19 cellular contexts compared by ENCODE assay signal in genomic region chr10:126519992-126520391, GRCh38.
A peak's percentile ranks its signal among the peaks of the same experiment; 100 is the strongest.
DNase-seq lines count a peak whose midpoint lies in the region; TF ChIP-seq lines count a peak whose summit lies in the region.
"Had no signal": no experiment of that assay in that cellular context is flagged by ENCODE, and none has a peak within 500 bp of the region (broad histone marks: within the 10 kb centered on the region; RNA-seq: fewer than 3 reads in every experiment).

No MANE protein-coding gene starts in this region.

- H3K9me3 Mint-ChIP-seq in H9: no peaks in the 10 kb centered on the region; a peak in 2 of 5 replicates
- peaks cover 3% of the 10 kb centered on the region for H3K9me3 Mint-ChIP-seq in endodermal cell
- no peaks in the 10 kb centered on the region for H3K9me3 Mint-ChIP-seq in osteocyte (ENCODE audit: unreplicated experiment)

- no peak overlapping the region for H2BK20ac ChIP-seq in H9 (ENCODE audit: low read depth, low read length, poor library complexity, severe bottlenecking)

- H3K27me3 Mint-ChIP-seq in H9 (ENCODE audit: low read depth) (no peaks in the 10 kb centered on the region; the same call in none of the 2 replicates), endodermal cell (ENCODE audit: insufficient read depth) (no peaks in the 10 kb centered on the region), osteocyte (ENCODE audit: unreplicated experiment) (peaks cover 9% of the 10 kb centered on the region)
- H3K27me3 Mint-ChIP-seq: CD4-positive, alpha-beta memory T cell had no signal

- H3K27ac Mint-ChIP-seq in H9: no peak overlapping the region; a peak in 2 of 7 replicates
- peak overlapping the region; percentile 32 for H3K27ac Mint-ChIP-seq in endodermal cell
- H3K27ac Mint-ChIP-seq in osteocyte (ENCODE audit: unreplicated experiment): no peak overlapping the region
- H3K27ac Mint-ChIP-seq: CD4-positive, alpha-beta memory T cell had no signal

- H3K56ac ChIP-seq in H9 (ENCODE audit: insufficient read length, low read depth, low read length) (no peak overlapping the region), mesendoderm (ENCODE audit: low read length) (no peak overlapping the region)

- H2BK5ac ChIP-seq in H9 (ENCODE audit: insufficient read length, low read length) (no peak overlapping the region), mesendoderm (ENCODE audit: low read length) (no peak overlapping the region)

- no peaks in the 10 kb centered on the region; a peak in 1 of 7 replicates for H3K36me3 Mint-ChIP-seq in H9 (ENCODE audit: insufficient read depth in 1 of 3, low read depth in 3 of 3)
- no peaks in the 10 kb centered on the region for H3K36me3 Mint-ChIP-seq in endodermal cell (ENCODE audit: low read depth)
- no peaks in the 10 kb centered on the region for H3K36me3 Mint-ChIP-seq in osteocyte (ENCODE audit: unreplicated experiment)
- H3K36me3 Mint-ChIP-seq: CD4-positive, alpha-beta memory T cell had no signal

- H3K79me2 ChIP-seq in H9 (ENCODE audit: insufficient read depth, low read length): no peaks in the 10 kb centered on the region
- H3K79me2 ChIP-seq in mesendoderm (ENCODE audit: control insufficient read depth, insufficient read depth, low read length): no peaks in the 10 kb centered on the region

- H3K4me2 ChIP-seq in H9 (ENCODE audit: insufficient read depth, insufficient read length, low read length): no peak overlapping the region
- no peak overlapping the region for H3K4me2 ChIP-seq in mesendoderm (ENCODE audit: low read length)

- H3K9ac ChIP-seq in H9 (ENCODE audit: extremely low read depth, insufficient read length, low read length) (no peak overlapping the region), endodermal cell (ENCODE audit: extremely low read depth, low read length, poor library complexity, severe bottlenecking) (no peak overlapping the region), mesendoderm (ENCODE audit: low read length) (no peak overlapping the region)
- H3K9ac ChIP-seq: GM23248 had no signal

- H3K27ac ChIP-seq in H9 (ENCODE audit: insufficient read length, low read depth, low read length) (no peak overlapping the region), endodermal cell (ENCODE audit: low read depth, low read length) (no peak overlapping the region), mesendoderm (ENCODE audit: low read depth, low read length) (no peak overlapping the region), A673 (ENCODE audit: low read depth, low read length, poor library complexity, severe bottlenecking) (no peak overlapping the region)
- H3K27ac ChIP-seq: GM23248 had no signal

- BruUV-seq in A673 (replicated peaks; lab: Mats Ljungman, UMichigan): no TSS peak

- WGBS in H9 (ENCODE audit: extremely low coverage, insufficient read length, low lambda C conversion rate): no CpG with 5 or more reads among the region's 7 CpGs
- WGBS in endodermal cell (ENCODE audit: insufficient coverage in 1 of 2, insufficient read length in 1 of 2), 2 experiments: 89 to 100% methylated on average over 3 to 7 of the region's 7 CpGs
- no CpG with 5 or more reads among the region's 7 CpGs for WGBS in mesendoderm (ENCODE audit: extremely low coverage, insufficient coverage, low lambda C conversion rate)

- peak; percentile 40 for DNase-seq in H9
- DNase-seq in endodermal cell: peak; percentile 63
- DNase-seq in mesendoderm: peak; percentile 49
- DNase-seq in osteocyte (ENCODE audit: extremely low spot score, unreplicated experiment): peak; percentile 60
- DNase-seq in H4 (ENCODE audit: low spot score): no peak
- DNase-seq in A673 (ENCODE audit: low spot score): no peak
- DNase-seq in cardiac septum (ENCODE audit: low spot score): no peak
- no peak for DNase-seq in NCI-H2196 (lab: John Stamatoyannopoulos, UW; ENCODE audit: unreplicated experiment)
- DNase-seq: 8988T; C1 segment of cervical spinal cord; Calu3; CD4-positive, alpha-beta memory T cell; COR-L47; DMS53; DMS79 treated with DMSO at 0.1 percent for 48 hours; GF-D8; GM23248; H7 had no signal

- no peak overlapping the region for H2BK12ac ChIP-seq in H9 (ENCODE audit: insufficient read length, low read depth, low read length)

- no peak overlapping the region for H3K14ac ChIP-seq in H9 (ENCODE audit: insufficient read depth, low read length)

- POLR2A ChIA-PET in A673 (lab: Charles Lee; ENCODE audit: low non-redundant PET): no interaction called here

- H3K23me2 ChIP-seq in H9 (ENCODE audit: insufficient read length, low read depth, low read length, poor library complexity, severe bottlenecking): no peaks in the 10 kb centered on the region

- no peak overlapping the region for H2BK120ac ChIP-seq in H9 (ENCODE audit: low read depth, low read length, poor library complexity, severe bottlenecking)
- H2BK120ac ChIP-seq in mesendoderm (ENCODE audit: low read depth, low read length): no peak overlapping the region

- H3K4me3 ChIP-seq in endodermal cell (ENCODE audit: low read length) (no peak overlapping the region), mesendoderm (ENCODE audit: low read length) (no peak overlapping the region), A673 (ENCODE audit: low read depth, low read length, poor library complexity, severe bottlenecking) (no peak overlapping the region)
- H3K4me3 ChIP-seq: A549, GM23248 had no signal

- H3K4ac ChIP-seq in H9 (ENCODE audit: low read depth, low read length) (no peak overlapping the region), mesendoderm (ENCODE audit: low read depth, low read length) (no peak overlapping the region)

- no peak overlapping the region for H3T11ph ChIP-seq in H9 (ENCODE audit: low read length)

- H3K9me3 ChIP-seq in H9 (ENCODE audit: control insufficient read depth, low read depth, low read length) (no peaks in the 10 kb centered on the region), endodermal cell (ENCODE audit: control insufficient read depth, low read length) (no peaks in the 10 kb centered on the region), A673 (ENCODE audit: low read depth, low read length, poor library complexity, severe bottlenecking) (no peaks in the 10 kb centered on the region)
- H3K9me3 ChIP-seq: A549 had no signal

- intact Hi-C loops in A673 (cut with micrococcal nuclease; ENCODE audit: unreplicated experiment) (no loop called here), cardiac septum (cut with DNase I) (no loop called here)

- H4K91ac ChIP-seq in H9 (ENCODE audit: insufficient read length, low read depth, low read length): no peak overlapping the region

- H3K4me1 Mint-ChIP-seq in H9 (peaks cover 0 to 5% of the 10 kb centered on the region in 2 experiments; a peak in 2 of 4 replicates), endodermal cell (peaks cover 7% of the 10 kb centered on the region), osteocyte (ENCODE audit: unreplicated experiment) (peaks cover 2% of the 10 kb centered on the region)
- H3K4me1 Mint-ChIP-seq: CD4-positive, alpha-beta memory T cell had no signal

- H2BK15ac ChIP-seq in H9 (ENCODE audit: low read depth, low read length): no peak overlapping the region
- no peak overlapping the region for H2BK15ac ChIP-seq in mesendoderm (replicated peaks; ENCODE audit: low read depth)

- H3K4me3 Mint-ChIP-seq in H9 (no peak overlapping the region), endodermal cell (no peak overlapping the region), osteocyte (ENCODE audit: unreplicated experiment) (no peak overlapping the region)
- H3K4me3 Mint-ChIP-seq: CD4-positive, alpha-beta memory T cell had no signal

- H4K20me1 ChIP-seq in H9 (ENCODE audit: control insufficient read depth, insufficient read depth, insufficient read length): no peaks in the 10 kb centered on the region

- H3K27me3 ChIP-seq in H9 (ENCODE audit: insufficient read depth, low read length): no peaks in the 10 kb centered on the region
- no peaks in the 10 kb centered on the region for H3K27me3 ChIP-seq in endodermal cell (ENCODE audit: control insufficient read depth, insufficient read depth, low read length, poor library complexity, severe bottlenecking)
- no peaks in the 10 kb centered on the region for H3K27me3 ChIP-seq in mesendoderm (ENCODE audit: insufficient read depth, low read length, poor library complexity)
- peaks cover 3% of the 10 kb centered on the region for H3K27me3 ChIP-seq in A673 (replicated peaks; ENCODE audit: insufficient read depth, low read depth, low read length, poor library complexity)

- H2AFZ ChIP-seq in H9 (ENCODE audit: low read length): no peak overlapping the region
- H2AFZ ChIP-seq: GM23248 had no signal

- H3K79me1 ChIP-seq in H9 (ENCODE audit: insufficient read depth, low read depth, low read length, poor library complexity, severe bottlenecking) (no peaks in the 10 kb centered on the region), mesendoderm (ENCODE audit: low read length) (no peaks in the 10 kb centered on the region)

- H4K8ac ChIP-seq in H9 (replicated peaks; ENCODE audit: insufficient read length, low read depth, low read length) (no peak overlapping the region), mesendoderm (ENCODE audit: low read depth, low read length) (no peak overlapping the region)

- H3K4me1 ChIP-seq in H9 (ENCODE audit: insufficient read depth, low read length) (no peaks in the 10 kb centered on the region), endodermal cell (ENCODE audit: control insufficient read depth, insufficient read depth, low read length) (no peaks in the 10 kb centered on the region), mesendoderm (ENCODE audit: control insufficient read depth, low read depth, low read length) (no peaks in the 10 kb centered on the region), A673 (ENCODE audit: insufficient read depth, low read length, poor library complexity, severe bottlenecking) (no peaks in the 10 kb centered on the region)

- H3K36me3 ChIP-seq in endodermal cell (ENCODE audit: control insufficient read depth, insufficient read depth, low read length): no peaks in the 10 kb centered on the region
- H3K36me3 ChIP-seq in mesendoderm (ENCODE audit: control insufficient read depth, insufficient read depth, low read length): no peaks in the 10 kb centered on the region
- no peaks in the 10 kb centered on the region for H3K36me3 ChIP-seq in A673 (ENCODE audit: insufficient read depth, low read length, poor library complexity, severe bottlenecking)

- no peak overlapping the region for H2AK5ac ChIP-seq in H9 (ENCODE audit: insufficient read length, low read length)
- H2AK5ac ChIP-seq in mesendoderm (ENCODE audit: low read length): no peak overlapping the region

- no peak for TF ChIP-seq CTCF in H9 (conservative IDR thresholded peaks at IDR 0.05)
- peak; percentile 55 for TF ChIP-seq CTCF in endodermal cell (conservative IDR thresholded peaks at IDR 0.05)
- no peak for TF ChIP-seq CTCF in osteocyte (IDR thresholded peaks at IDR 0.05)
- no peak for TF ChIP-seq CTCF in A673 (conservative IDR thresholded peaks at IDR 0.05; ENCODE audit: low read depth, low read length)

- CTCF ChIA-PET in A673 (lab: Charles Lee): no interaction called here

- H4K5ac ChIP-seq in H9 (ENCODE audit: insufficient read length, low read depth, low read length) (no peak overlapping the region), mesendoderm (ENCODE audit: low read length) (no peak overlapping the region)

- H3K18ac ChIP-seq in H9 (ENCODE audit: insufficient read length, low read depth, low read length): no peak overlapping the region
- H3K18ac ChIP-seq in mesendoderm (ENCODE audit: low read length): no peak overlapping the region

- H3K23ac ChIP-seq in H9 (ENCODE audit: insufficient read length, low read depth, low read length) (no peak overlapping the region), mesendoderm (ENCODE audit: low read length) (no peak overlapping the region)

Comparison
In these comparisons a context has a peak if more than half of its experiments do, and no peak if none do; other contexts are left out.
1. DNase-seq: peak in H9 (single experiment), endodermal cell (single experiment), mesendoderm (single experiment) and osteocyte (single experiment); none in H4 (single experiment), A673 (single experiment), cardiac septum (single experiment) and NCI-H2196 (single experiment).